9 cellular contexts compared by ENCODE assay signal in the genomic region with DNA sequence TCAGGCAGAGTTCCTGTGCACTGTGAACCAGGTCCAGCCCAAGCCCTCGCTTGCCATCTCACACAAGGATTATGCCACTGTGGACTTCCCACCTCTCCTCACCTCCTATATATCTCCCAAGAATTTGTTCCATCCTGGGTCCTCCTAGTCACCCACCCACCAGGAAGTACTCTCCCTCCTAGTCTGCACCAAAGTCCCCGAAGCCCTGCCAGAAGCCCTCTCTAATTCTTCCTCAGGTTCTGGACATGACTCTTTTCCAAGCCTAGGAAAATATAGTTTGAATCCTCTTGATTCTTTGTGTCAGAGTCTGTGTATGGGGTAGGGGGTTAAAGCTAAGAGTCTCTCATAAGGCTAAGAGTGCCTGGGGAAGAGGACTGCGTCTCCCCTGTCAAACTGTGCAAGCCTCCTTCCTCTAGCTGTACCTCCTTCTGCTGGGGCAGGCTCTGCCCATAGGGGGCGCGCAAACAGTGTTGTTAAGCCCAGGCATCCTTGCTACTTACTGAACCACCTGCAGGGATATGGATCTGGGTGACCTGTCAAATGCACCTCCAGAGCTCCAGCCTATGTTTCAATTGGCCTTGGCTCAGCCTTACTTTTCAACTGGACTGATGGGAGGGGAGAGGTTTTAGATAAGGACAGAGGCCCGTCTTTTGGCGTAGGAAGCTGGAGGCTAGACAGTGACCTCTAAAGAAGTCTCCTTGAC. TPM values are rescaled to one million over a fixed set of nuclear protein-coding genes. Genes with fewer than 3 reads are reported as not detected.
A peak's percentile ranks its signal among the peaks of the same experiment; 100 is the strongest.
DNase-seq lines count a peak whose midpoint lies in the region; ATAC-seq and TF ChIP-seq lines count a peak whose summit lies in the region.
"Had no signal": no experiment of that assay in that cellular context is flagged by ENCODE, and none has a peak within 500 bp of the region (broad histone marks: within the 10 kb centered on the region; RNA-seq: fewer than 3 reads in every experiment).

No MANE protein-coding gene starts in this region.

- H3K27me3 ChIP-seq in right lobe of liver = no peaks in the 10 kb centered on the region

- 40% methylated on average over 3 of the region's 7 CpGs for WGBS in right lobe of liver (ENCODE audit: insufficient coverage, low coverage, low lambda C conversion rate, missing lambda C conversion rate)

- no peak overlapping the region for H3K27ac ChIP-seq in right lobe of liver

- no peak for TF ChIP-seq POLR2A in right lobe of liver (IDR thresholded peaks at IDR 0.05)

- peak; percentile 5 for DNase-seq in AG09309 (ENCODE audit: low read depth)
- DNase-seq in GM20000 (ENCODE audit: low spot score) = peak; percentile 85
- DNase-seq in NCI-H2196 treated with DMSO at 0.1 percent for 48 hours (lab: John Stamatoyannopoulos, UW; ENCODE audit: unreplicated experiment) = peak; percentile 65
- peak; percentile 60 for DNase-seq in activated CD4-positive, CD25-positive, alpha-beta regulatory T cell treated with anti-CD3 and anti-CD28 coated beads, Interleukin-2, amount 50 U/mL, for 16 hours (ENCODE audit: low read depth, low spot score)
- peak; percentile 68 for DNase-seq in central memory CD4-positive, alpha-beta T cell
- peak; percentile 73 to 81 (median 81) for DNase-seq in right lobe of liver
- peak; percentile 58 for DNase-seq in stimulated activated CD8-positive, alpha-beta memory T cell treated with anti-CD3 and anti-CD28 coated beads, Interleukin-12 subunit alpha, Interleukin-12 subunit beta, amount 100 ng/mL, for 24 hours (ENCODE audit: extremely low read depth)

- ATAC-seq in right lobe of liver = peak; percentile 82 to 95 (median 92)
- ATAC-seq in HG03196 (IDR thresholded peaks at IDR 0.05; ENCODE audit: unreplicated experiment) = no peak

- H3K4me3 ChIP-seq in AG09309 (ENCODE audit: control insufficient read depth, low read depth, low read length) = no peak overlapping the region
- H3K4me3 ChIP-seq in right lobe of liver = no peak overlapping the region

- no peaks in the 10 kb centered on the region for H3K36me3 ChIP-seq in right lobe of liver

- peak; percentile 96 for TF ChIP-seq CTCF in AG09309 (IDR thresholded peaks at IDR 0.05; ENCODE audit: control insufficient read depth, insufficient read depth, low read depth, low read length, missing control alignments)
- TF ChIP-seq CTCF in GM20000 (IDR thresholded peaks at IDR 0.05; ENCODE audit: extremely low read depth, missing control alignments) = peak; percentile 96
- peak; percentile 61 to 89 (median 76) for TF ChIP-seq CTCF in right lobe of liver (IDR thresholded peaks at IDR 0.05)

- no peaks in the 10 kb centered on the region for H3K4me1 ChIP-seq in right lobe of liver

- intact Hi-C loops in right lobe of liver (cut with DNase I) = no loop called here

- no peaks in the 10 kb centered on the region for H3K9me3 ChIP-seq in right lobe of liver

RNA-seq across cellular contexts. Expression of a gene that starts 16.6 kb away (rescaled TPM):
- not detected for total RNA-seq in right lobe of liver
- total RNA-seq: temporal lobe had no signal

RNA-seq across cellular contexts. Expression of a gene that starts 42.7 kb away (rescaled TPM):
- not detected for total RNA-seq in right lobe of liver

Comparison
In these comparisons a context has a peak if more than half of its experiments do, and no peak if none do; other contexts are left out.
1. DNase-seq: peak in every context shown above with its lines; median percentile 85 in GM20000; 81 in right lobe of liver; 68 in central memory CD4-positive, alpha-beta T cell; 65 in NCI-H2196 treated with DMSO at 0.1 percent for 48 hours; 60 in activated CD4-positive, CD25-positive, alpha-beta regulatory T cell treated with anti-CD3 and anti-CD28 coated beads, Interleukin-2, amount 50 U/mL, for 16 hours; 58 in stimulated activated CD8-positive, alpha-beta memory T cell treated with anti-CD3 and anti-CD28 coated beads, Interleukin-12 subunit alpha, Interleukin-12 subunit beta, amount 100 ng/mL, for 24 hours; 5 in AG09309.